In the genomic region with DNA sequence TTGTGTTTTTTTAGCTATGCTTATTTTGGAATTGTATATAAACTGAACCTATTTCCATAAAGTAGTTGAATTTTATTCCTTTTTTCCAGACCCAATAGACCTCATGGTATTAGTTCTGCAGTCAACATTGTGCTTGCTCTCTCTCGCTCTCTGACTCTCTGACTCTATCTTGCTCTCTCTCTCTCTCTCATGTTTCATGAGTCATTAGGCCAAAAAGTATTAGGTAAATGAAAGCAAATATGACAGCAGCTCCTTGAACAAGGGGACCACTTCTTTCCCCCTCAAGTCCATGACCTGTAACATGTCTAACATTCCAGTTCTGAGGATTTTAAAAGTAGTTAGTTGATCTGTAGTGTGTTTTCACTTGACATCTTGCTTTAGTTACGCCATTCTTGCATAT, we compare ENCODE assay signal across 17 cellular contexts. TPM values are rescaled to one million over a fixed set of nuclear protein-coding genes. Genes with fewer than 3 reads are reported as not detected.
A peak's percentile ranks its signal among the peaks of the same experiment; 100 is the strongest.
DNase-seq lines count a peak whose midpoint lies in the region; ATAC-seq and TF ChIP-seq lines count a peak whose summit lies in the region.
"Had no signal": no experiment of that assay in that cellular context is flagged by ENCODE, and none has a peak within 500 bp of the region (broad histone marks: within the 10 kb centered on the region; RNA-seq: fewer than 3 reads in every experiment).

No MANE protein-coding gene starts in this region.

- H3K9ac ChIP-seq in Karpas-422 (ENCODE audit: low read length) = no peak overlapping the region
- H3K9ac ChIP-seq: GM23248 had no signal

- ATAC-seq in esophagus mucosa (peak; percentile 29), lung (ENCODE audit: insufficient read depth, low FRiP score) (peak; percentile 75), HG02571 (IDR thresholded peaks at IDR 0.05; ENCODE audit: unreplicated experiment) (no peak)

- peak overlapping the region; percentile 77 for H3K4me2 ChIP-seq in Karpas-422 (ENCODE audit: low read depth, low read length, poor library complexity, severe bottlenecking)

- 76 to 97% methylated on average over 2 of the region's 2 CpGs for WGBS in lung, 2 donors

- H3K9me2 ChIP-seq in Karpas-422 (replicated peaks; ENCODE audit: insufficient read depth, low read length) = no peaks in the 10 kb centered on the region

- H3K4me1 ChIP-seq in Karpas-422 (ENCODE audit: low read length) (peaks cover 34% of the 10 kb centered on the region), lung (ENCODE audit: control insufficient read depth in 2 of 2, insufficient read depth in 2 of 2, low read length in 2 of 2) (no peaks in the 10 kb centered on the region)
- H3K4me1 ChIP-seq: BE2C had no signal

- no peaks in the 10 kb centered on the region for H4K20me1 ChIP-seq in Karpas-422 (ENCODE audit: insufficient read depth, low read depth, low read length)

- H3K9me3 ChIP-seq in Karpas-422 (ENCODE audit: low read length) (no peaks in the 10 kb centered on the region), lung (ENCODE audit: control insufficient read depth in 2 of 2, insufficient read depth in 1 of 2, low read length in 1 of 2) (no peaks in the 10 kb centered on the region)
- H3K9me3 ChIP-seq: BE2C had no signal

- no peak for TF ChIP-seq CTCF in lung (IDR thresholded peaks at IDR 0.05; ENCODE audit: control extremely low read depth, extremely low read depth)

- H3K36me3 ChIP-seq in Karpas-422 (ENCODE audit: insufficient read depth, low read length) (no peaks in the 10 kb centered on the region), lung (ENCODE audit: control insufficient read depth in 2 of 2, insufficient read depth in 2 of 2, low read length in 2 of 2) (no peaks in the 10 kb centered on the region), H7 (replicated peaks; ENCODE audit: control insufficient read depth, insufficient read depth, low read length) (no peaks in the 10 kb centered on the region)
- H3K36me3 ChIP-seq: BE2C had no signal

- H3K27ac ChIP-seq in Karpas-422 (ENCODE audit: low read length) (no peak overlapping the region), lung (ENCODE audit: low read depth in 1 of 2, low read length in 1 of 2) (no peak overlapping the region)
- H3K27ac ChIP-seq: C4-2B, GM23248, HL-60 had no signal

- H3K79me2 ChIP-seq in Karpas-422 (ENCODE audit: low read length) = no peaks in the 10 kb centered on the region

- H2AFZ ChIP-seq in Karpas-422 (ENCODE audit: low read length) = no peak overlapping the region
- H2AFZ ChIP-seq: GM23248 had no signal

- H3K27me3 ChIP-seq in Karpas-422 (ENCODE audit: low read length) (peaks cover 3% of the 10 kb centered on the region; the same call in 1 of the 2 replicates), lung (ENCODE audit: control insufficient read depth, insufficient read depth) (no peaks in the 10 kb centered on the region), H7 (ENCODE audit: control insufficient read depth, insufficient read depth, low read length) (no peaks in the 10 kb centered on the region)
- H3K27me3 ChIP-seq: BE2C had no signal

- H3K4me3 ChIP-seq in Karpas-422 (ENCODE audit: low read length) = no peak overlapping the region
- H3K4me3 ChIP-seq in lung = no peak overlapping the region
- no peak overlapping the region for H3K4me3 ChIP-seq in H7 (ENCODE audit: insufficient read depth, low read depth, low read length)
- H3K4me3 ChIP-seq: GM23248 had no signal

- DNase-seq in HCEC 1CT (peak; percentile 3), Karpas-422 (peak; percentile 27), lung (ENCODE audit: low spot score) (no peak), GM19240 (ENCODE audit: insufficient read length, low spot score) (no peak), KG1 (lab: John Stamatoyannopoulos, UW) (no peak), H7 (no peak)
- DNase-seq: BE2C; CD4-positive, alpha-beta memory T cell; DND-41; GF-D8; GM23248; H9; KBM-7 had no signal

RNA-seq across cellular contexts. Expression of a gene that starts 14.0 kb away (rescaled TPM):
- total RNA-seq in Karpas-422 (2014; rRNA removed; shearing (Covaris generic); ENCODE audit: low replicate concordance) = not detected in 2 replicates
- total RNA-seq in esophagus mucosa = not detected
- total RNA-seq in lung = not detected
- polyA plus RNA-seq in lung = not detected
- not detected in 2 replicates for total RNA-seq in H7 (2014; rRNA removed; shearing (Covaris generic))
- total RNA-seq: CD4-positive, alpha-beta memory T cell; GM23248; H9 had no signal
- polyA plus RNA-seq: CD4-positive, alpha-beta memory T cell; GM23248 had no signal

Comparison
In these comparisons a context has a peak if more than half of its experiments do, and no peak if none do; other contexts are left out.
1. DNase-seq: peak in HCEC 1CT (single experiment) and Karpas-422 (single experiment); none in lung (single experiment), GM19240 (single experiment), KG1 (single experiment) and H7 (single experiment).